13 cellular contexts compared by ENCODE assay signal in genomic region chr6:11412011-11412424, GRCh38.
DNase-seq lines count a peak whose midpoint lies in the region; ATAC-seq and TF ChIP-seq lines count a peak whose summit lies in the region.
"Had no signal": no experiment of that assay in that cellular context is flagged by ENCODE, and none has a peak within 500 bp of the region (broad histone marks: within the 10 kb centered on the region; RNA-seq: fewer than 3 reads in every experiment).

No MANE protein-coding gene starts in this region.

- no peaks in the 10 kb centered on the region for H3K9me3 ChIP-seq in OCI-LY7 (ENCODE audit: low read length)
- no peaks in the 10 kb centered on the region for H3K9me3 ChIP-seq in skeletal muscle satellite cell (replicated peaks; ENCODE audit: low read length)

- H3K27me3 ChIP-seq in skeletal muscle satellite cell (ENCODE audit: control insufficient read depth, insufficient read depth, low read length) = no peaks in the 10 kb centered on the region

- peak; percentile 4 for DNase-seq in NCI-H2171 treated with DMSO at 0.1 percent for 48 hours (lab: John Stamatoyannopoulos, UW)
- DNase-seq in NCI-H2171 (lab: John Stamatoyannopoulos, UW) = no peak
- no peak for DNase-seq in OCI-LY7 (ENCODE audit: low spot score)
- DNase-seq in DMS53 (lab: John Stamatoyannopoulos, UW) = no peak
- no peak for DNase-seq in germinal center (ENCODE audit: low spot score)
- DNase-seq: foreskin melanocyte; NCI-H187; stimulated activated CD4-positive, alpha-beta T cell treated with anti-CD3 and anti-CD28 coated beads, Interleukin-15, amount 100 ng/mL, for 24 hours; substantia nigra; T-cell had no signal

- H3K4me2 ChIP-seq in OCI-LY7 (ENCODE audit: low read length) (no peak overlapping the region), skeletal muscle satellite cell (ENCODE audit: low read length) (peak overlapping the region; percentile 2)

- intact Hi-C loops in OCI-LY7 (cut with micrococcal nuclease; ENCODE audit: unreplicated experiment) = no loop called here

- peaks cover 13% of the 10 kb centered on the region for H3K4me1 ChIP-seq in OCI-LY7 (ENCODE audit: insufficient read depth, low read length, poor library complexity, severe bottlenecking)
- H3K4me1 ChIP-seq in skeletal muscle satellite cell (ENCODE audit: control insufficient read depth, insufficient read depth, low read length) = peaks cover 8% of the 10 kb centered on the region

- CTCF ChIA-PET in OCI-LY7 (lab: Charles Lee; ENCODE audit: unreplicated experiment) = no interaction called here

- H3K79me2 ChIP-seq in OCI-LY7 (ENCODE audit: insufficient read depth, low read depth, low read length) = no peaks in the 10 kb centered on the region

- H2AFZ ChIP-seq in OCI-LY7 (ENCODE audit: low read length) = peak overlapping the region; percentile 47

- POLR2A ChIA-PET in OCI-LY7 (lab: Charles Lee) = interaction anchor here (1.2 to 1.3 kb wide), 2 partner anchors 11 to 84 kb away, joined by 3 to 4 read pairs; no protein-coding TSS in a partner anchor

- BruUV-seq in OCI-LY7 (replicated peaks; lab: Mats Ljungman, UMichigan) = no TSS peak

- no peaks in the 10 kb centered on the region for H3K9me2 ChIP-seq in OCI-LY7 (ENCODE audit: insufficient read depth, low read length)

- ATAC-seq in GM18519 (IDR thresholded peaks at IDR 0.05; ENCODE audit: low FRiP score, unreplicated experiment) = no peak

- no peak for TF ChIP-seq CTCF in OCI-LY7 (conservative IDR thresholded peaks at IDR 0.05; ENCODE audit: low read length)

- no peak overlapping the region for H3K27ac ChIP-seq in OCI-LY7 (ENCODE audit: low read depth, low read length, poor library complexity, severe bottlenecking)
- peak overlapping the region; percentile 72 for H3K27ac ChIP-seq in cingulate gyrus (ENCODE audit: low read depth, low read length)

- H4K20me1 ChIP-seq in OCI-LY7 (ENCODE audit: insufficient read depth, low read length) = no peaks in the 10 kb centered on the region

- no peak overlapping the region for H3K9ac ChIP-seq in skeletal muscle satellite cell (ENCODE audit: low read depth, low read length)

- H3K36me3 ChIP-seq in OCI-LY7 (ENCODE audit: insufficient read depth, low read length) = no peaks in the 10 kb centered on the region
- no peaks in the 10 kb centered on the region for H3K36me3 ChIP-seq in skeletal muscle satellite cell (ENCODE audit: insufficient read depth, low read length)

- H3K4me3 ChIP-seq in OCI-LY7 (ENCODE audit: low read depth, low read length, poor library complexity, severe bottlenecking) = no peak overlapping the region
- H3K4me3 ChIP-seq in skeletal muscle satellite cell (ENCODE audit: low read length) = no peak overlapping the region
